Comparison of ENCODE assay signal across 25 cellular contexts in genomic region chr10:114359041-114359952, GRCh38. TPM values are rescaled to one million over a fixed set of nuclear protein-coding genes. Genes with fewer than 3 reads are reported as not detected.
DNase-seq lines count a peak whose midpoint lies in the region; ATAC-seq and TF ChIP-seq lines count a peak whose summit lies in the region.
"Had no signal": no experiment of that assay in that cellular context is flagged by ENCODE, and none has a peak within 500 bp of the region (broad histone marks: within the 10 kb centered on the region; RNA-seq: fewer than 3 reads in every experiment).

No MANE protein-coding gene starts in this region.

- H3K27ac ChIP-seq in brain microvascular endothelial cell (no peak overlapping the region), iPS-20b (ENCODE audit: low read length) (no peak overlapping the region)
- H3K27ac ChIP-seq: KMS-11, PC-9, transverse colon had no signal

- H3K4me1 ChIP-seq in iPS-20b (ENCODE audit: insufficient read depth, low read length) (peaks cover 13% of the 10 kb centered on the region), Caco-2 (peaks cover 28% of the 10 kb centered on the region)

- no peaks in the 10 kb centered on the region for H3K27me3 ChIP-seq in brain microvascular endothelial cell (replicated peaks)
- no peaks in the 10 kb centered on the region for H3K27me3 ChIP-seq in iPS-20b (ENCODE audit: insufficient read depth, low read length)
- H3K27me3 ChIP-seq in Caco-2 (replicated peaks; ENCODE audit: control insufficient read depth, insufficient read depth, low read length), result no peaks in the 10 kb centered on the region
- H3K27me3 ChIP-seq: transverse colon had no signal

- TF ChIP-seq RAD21 in Ishikawa (IDR thresholded peaks at IDR 0.05; ENCODE audit: low read depth), result no peak

- H3K27me3 Mint-ChIP-seq in glutamatergic neuron (ENCODE audit: unreplicated experiment) (peaks cover 5% of the 10 kb centered on the region), Caco-2 (ENCODE audit: insufficient read depth, unreplicated experiment) (no peaks in the 10 kb centered on the region)

- no peak for TF ChIP-seq CTCF in brain microvascular endothelial cell (IDR thresholded peaks at IDR 0.05; ENCODE audit: low read depth, low read length, missing control alignments)
- TF ChIP-seq CTCF in glutamatergic neuron (IDR thresholded peaks at IDR 0.05; ENCODE audit: partially characterized antibody, unreplicated experiment), result no peak
- no peak for TF ChIP-seq CTCF in Caco-2 (IDR thresholded peaks at IDR 0.05; ENCODE audit: insufficient read depth in 1 of 2, low read depth in 1 of 2, low read length in 1 of 2, severe bottlenecking in 1 of 2, unreplicated experiment in 1 of 2)

- POLR2A ChIA-PET in Caco-2 (lab: Charles Lee), result no interaction called here

- no peak overlapping the region for H3K9ac ChIP-seq in iPS-20b (ENCODE audit: low read depth, low read length)
- H3K9ac ChIP-seq: KMS-11 had no signal

- CTCF ChIA-PET in Caco-2 (lab: Charles Lee), result no interaction called here

- intact Hi-C loops in Caco-2 (cut with micrococcal nuclease; ENCODE audit: unreplicated experiment), result no loop called here

- ATAC-seq in GM18867 (IDR thresholded peaks at IDR 0.05; ENCODE audit: unreplicated experiment) (no peak), GM18502 (IDR thresholded peaks at IDR 0.05; ENCODE audit: poor library complexity, unreplicated experiment) (no peak)
- ATAC-seq: activated CD8-positive, alpha-beta T cell treated with anti-CD3 and anti-CD28 coated beads, Interleukin-2, amount 10 ng/mL, durations not matched to agents 7 days and 5 days; stimulated activated naive CD8-positive, alpha-beta T cell treated with anti-CD3 and anti-CD28 coated beads, Interleukin-15, amount 100 ng/mL, for 72 hours had no signal

- no peaks in the 10 kb centered on the region for H3K36me3 ChIP-seq in brain microvascular endothelial cell (replicated peaks)
- H3K36me3 ChIP-seq in iPS-20b (ENCODE audit: insufficient read depth, low read depth, low read length), result no peaks in the 10 kb centered on the region
- H3K36me3 ChIP-seq in Caco-2 (ENCODE audit: control insufficient read depth, insufficient read depth, low read length), result no peaks in the 10 kb centered on the region
- H3K36me3 ChIP-seq: transverse colon had no signal

- peaks cover 2% of the 10 kb centered on the region for H3K36me3 Mint-ChIP-seq in glutamatergic neuron (ENCODE audit: unreplicated experiment)
- no peaks in the 10 kb centered on the region for H3K36me3 Mint-ChIP-seq in Caco-2 (ENCODE audit: insufficient read depth, unreplicated experiment)
- H3K36me3 Mint-ChIP-seq: CD8-positive, alpha-beta memory T cell had no signal

- H3K4me1 Mint-ChIP-seq in glutamatergic neuron (ENCODE audit: low read depth, unreplicated experiment) (peaks cover 13% of the 10 kb centered on the region), Caco-2 (ENCODE audit: low read depth, unreplicated experiment) (peaks cover 14% of the 10 kb centered on the region)
- H3K4me1 Mint-ChIP-seq: CD8-positive, alpha-beta memory T cell had no signal

- peak; percentile 66 for DNase-seq in brain microvascular endothelial cell
- peak; percentile 86 for DNase-seq in smooth muscle cell of the brain vasculature (ENCODE audit: low read depth, low spot score)
- no peak for DNase-seq in glutamatergic neuron
- DNase-seq in Caco-2, result no peak
- DNase-seq: activated CD4-positive, CD25-positive, alpha-beta regulatory T cell treated with anti-CD3 and anti-CD28 coated beads, Interleukin-2, amount 50 U/mL, for 72 hours; activated CD8-positive, alpha-beta T cell treated with anti-CD3 and anti-CD28 coated beads, Interleukin-2, amount 10 ng/mL, durations not matched to agents 7 days and 5 days; activated T-cell treated with anti-CD3 and anti-CD28 coated beads, Interleukin-2, amount 50 U/mL, for 24 hours; AML-193; amniotic stem cell; CD8-positive, alpha-beta memory T cell; central memory CD4-positive, alpha-beta T cell; DMS79; HCEC 1CT; NCI-H187 treated with DMSO at 0.1 percent for 48 hours; NCI-H345; PC-9; retina; stimulated activated CD4-positive, alpha-beta T cell treated with anti-CD3 and anti-CD28 coated beads, Interleukin-4, amount 100 ng/mL, for 24 hours; stimulated activated naive CD8-positive, alpha-beta T cell treated with anti-CD3 and anti-CD28 coated beads, Interleukin-15, amount 100 ng/mL, for 72 hours; transverse colon had no signal

- H3K9me3 Mint-ChIP-seq in glutamatergic neuron (ENCODE audit: unreplicated experiment) (no peaks in the 10 kb centered on the region), Caco-2 (ENCODE audit: unreplicated experiment) (no peaks in the 10 kb centered on the region)
- H3K9me3 Mint-ChIP-seq: activated T-cell treated with anti-CD3 and anti-CD28 coated beads, Interleukin-2, amount 50 U/mL, for 24 hours; CD8-positive, alpha-beta memory T cell; stimulated activated naive CD8-positive, alpha-beta T cell treated with anti-CD3 and anti-CD28 coated beads, Interleukin-15, amount 100 ng/mL, for 72 hours had no signal

- TF ChIP-seq EP300 in Ishikawa (IDR thresholded peaks at IDR 0.05; ENCODE audit: borderline replicate concordance), result peak; percentile 55; the same call in 1 of the 2 replicates

- BruUV-seq in Caco-2 (replicated peaks; lab: Mats Ljungman, UMichigan), result no TSS peak

- H3K4me3 Mint-ChIP-seq in glutamatergic neuron (ENCODE audit: unreplicated experiment), result no peak overlapping the region
- H3K4me3 Mint-ChIP-seq in Caco-2 (ENCODE audit: unreplicated experiment), result no peak overlapping the region
- H3K4me3 Mint-ChIP-seq: activated CD8-positive, alpha-beta T cell treated with anti-CD3 and anti-CD28 coated beads, Interleukin-2, amount 10 ng/mL, durations not matched to agents 7 days and 5 days; activated T-cell treated with anti-CD3 and anti-CD28 coated beads, Interleukin-2, amount 50 U/mL, for 24 hours; CD8-positive, alpha-beta memory T cell; stimulated activated naive CD8-positive, alpha-beta T cell treated with anti-CD3 and anti-CD28 coated beads, Interleukin-15, amount 100 ng/mL, for 72 hours had no signal

- H3K27ac Mint-ChIP-seq in glutamatergic neuron (ENCODE audit: unreplicated experiment) (no peak overlapping the region), Caco-2 (ENCODE audit: unreplicated experiment) (no peak overlapping the region)
- H3K27ac Mint-ChIP-seq: activated CD8-positive, alpha-beta T cell treated with anti-CD3 and anti-CD28 coated beads, Interleukin-2, amount 10 ng/mL, durations not matched to agents 7 days and 5 days; activated T-cell treated with anti-CD3 and anti-CD28 coated beads, Interleukin-2, amount 50 U/mL, for 24 hours had no signal

- H3K9me3 ChIP-seq in iPS-20b (ENCODE audit: insufficient read depth, low read depth, low read length), result no peaks in the 10 kb centered on the region
- peaks cover 3% of the 10 kb centered on the region; the same call in 1 of the 2 replicates for H3K9me3 ChIP-seq in Caco-2
- H3K9me3 ChIP-seq: transverse colon had no signal

- H3K4me3 ChIP-seq in brain microvascular endothelial cell (ENCODE audit: low read depth, low read length), result no peak overlapping the region
- peak overlapping the region; percentile 17; the same call in 1 of the 2 replicates for H3K4me3 ChIP-seq in iPS-20b (ENCODE audit: low read length)
- H3K4me3 ChIP-seq in Caco-2 (ENCODE audit: low read depth, low read length), result no peak overlapping the region
- H3K4me3 ChIP-seq: PC-9, transverse colon had no signal

- in situ Hi-C loops in brain microvascular endothelial cell (cut with HindIII; ENCODE audit: low pct_ligation_motif_present, low sequenced_read_pairs), result no loop called here

TF ChIP-seq in Ishikawa, 13 proteins besides CTCF, POLR2A, EP300 and RAD21:
- TF ChIP-seq TEAD4 (IDR thresholded peaks at IDR 0.05) (no peak), NFIC (IDR thresholded peaks at IDR 0.05) (no peak; the same call in 1 of the 2 replicates), EGR1 (IDR thresholded peaks at IDR 0.05) (no peak), TAF1 (IDR thresholded peaks at IDR 0.05; ENCODE audit: low read depth) (no peak), TCF12 (IDR thresholded peaks at IDR 0.05; ENCODE audit: low read depth) (no peak), FOXM1 (IDR thresholded peaks at IDR 0.05; ENCODE audit: borderline replicate concordance, low read depth) (no peak), MAX (IDR thresholded peaks at IDR 0.05) (0 out of 2 replicates have a peak, but pooled peaks have one; percentile 36), YY1 (IDR thresholded peaks at IDR 0.05; ENCODE audit: low read depth) (peak; percentile 33; the same call in 1 of the 2 replicates), USF1 (IDR thresholded peaks at IDR 0.05) (no peak), CREB1 (IDR thresholded peaks at IDR 0.05; ENCODE audit: low read depth) (no peak)
TF ChIP-seq in Ishikawa: peak in this region for 2.

RNA-seq across cellular contexts. Expression of gene AFAP1L2, which starts 45.0 kb away (rescaled TPM):
- total RNA-seq in glutamatergic neuron (ENCODE audit: unreplicated experiment) (1.9 TPM), Caco-2 (2022) (2.3 and 2.6 TPM in 2 replicates)

Comparison
In these comparisons a context has a peak if more than half of its experiments do, and no peak if none do; other contexts are left out.
1. DNase-seq: peak in brain microvascular endothelial cell (single experiment) and smooth muscle cell of the brain vasculature (single experiment); none in glutamatergic neuron (single experiment) and Caco-2 (0 of 2).